1 cellular context compared by ENCODE assay signal in the genomic region with DNA sequence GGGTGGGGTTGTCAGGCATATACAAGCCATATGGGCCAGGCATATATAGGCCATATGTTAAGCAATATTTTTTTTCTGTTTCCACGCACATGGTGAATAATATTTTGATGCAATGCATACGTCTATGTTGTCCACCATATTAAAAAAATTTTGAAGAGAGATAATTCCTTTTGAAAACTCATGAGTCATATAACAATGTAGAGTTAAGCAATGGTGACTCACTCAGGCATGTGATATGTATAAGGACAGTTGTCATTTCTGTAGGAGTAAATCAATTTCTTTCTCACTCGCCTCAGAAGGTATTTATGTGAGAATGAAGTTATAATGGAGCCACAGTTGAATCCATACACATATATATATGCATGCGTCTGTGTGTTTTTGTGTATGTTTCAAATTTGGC.
TF ChIP-seq lines count a peak whose summit lies in the region.

No MANE protein-coding gene starts in this region.

TF ChIP-seq in H1, 55 proteins besides CTCF, POLR2A, EP300 and RAD21 (continued from another document):
- TF ChIP-seq TAF1 (IDR thresholded peaks at IDR 0.05; ENCODE audit: low read depth, low read length) = no peak
- no peak for TF ChIP-seq RBBP5 (IDR thresholded peaks at IDR 0.05; ENCODE audit: borderline replicate concordance, low read depth, low read length)
- no peak for TF ChIP-seq RXRA (IDR thresholded peaks at IDR 0.05; ENCODE audit: insufficient read depth, low read depth, low read length)
TF ChIP-seq in H1: peak in this region for 0.
